ENCODE assay signal across 8 cellular contexts in genomic region chr15:75452968-75453702, GRCh38. TPM values are rescaled to one million over a fixed set of nuclear protein-coding genes. Genes with fewer than 3 reads are reported as not detected.
A peak's percentile ranks its signal among the peaks of the same experiment; 100 is the strongest.
DNase-seq lines count a peak whose midpoint lies in the region; ATAC-seq lines count a peak whose summit lies in the region.

No MANE protein-coding gene starts in this region.

- H2AFZ ChIP-seq in neuron (ENCODE audit: low read depth, low read length): no peak overlapping the region

- ATAC-seq in HG02678 (IDR thresholded peaks at IDR 0.05; ENCODE audit: unreplicated experiment): no peak

- H3K4me3 ChIP-seq in esophagus (ENCODE audit: low read depth in 1 of 2, low read length in 2 of 2): peak overlapping the region; percentile 54 to 63
- H3K4me3 ChIP-seq in neuron (ENCODE audit: low read length): peak overlapping the region; percentile 82
- peak overlapping the region; percentile 74 to 94 (median 87) for H3K4me3 ChIP-seq in subcutaneous abdominal adipose tissue (ENCODE audit: low read depth in 1 of 5, low read length in 5 of 5)

- no peaks in the 10 kb centered on the region for H3K9me3 ChIP-seq in esophagus (ENCODE audit: control insufficient read depth in 2 of 2, insufficient read depth in 1 of 2, low read depth in 1 of 2, low read length in 1 of 2)
- H3K9me3 ChIP-seq in neuron (ENCODE audit: low read length): no peaks in the 10 kb centered on the region
- H3K9me3 ChIP-seq in subcutaneous abdominal adipose tissue (ENCODE audit: control insufficient read depth in 5 of 5, low read length in 5 of 5): no peaks in the 10 kb centered on the region

- DNase-seq in SIG-M5 treated with dmso at 0.1 percent for 504 hours (lab: John Stamatoyannopoulos, UW; ENCODE audit: unreplicated experiment): peak; percentile 57
- no peak for DNase-seq in SIG-M5 (lab: John Stamatoyannopoulos, UW)
- DNase-seq in NOMO-1 (lab: John Stamatoyannopoulos, UW; ENCODE audit: unreplicated experiment in 2 of 2): peak; percentile 50 to 58
- DNase-seq in activated T-cell treated with anti-CD3 and anti-CD28 coated beads for 48 hours (ENCODE audit: low read depth): peak; percentile 68

- WGBS in esophagus, 2 donors: 0 to 1% methylated on average over 35 of the region's 35 CpGs

- no peaks in the 10 kb centered on the region for H3K36me3 ChIP-seq in esophagus (ENCODE audit: control insufficient read depth in 2 of 2, insufficient read depth in 2 of 2, low read length in 1 of 2)
- no peaks in the 10 kb centered on the region for H3K36me3 ChIP-seq in neuron (ENCODE audit: insufficient read depth, low read length)
- no peaks in the 10 kb centered on the region for H3K36me3 ChIP-seq in subcutaneous abdominal adipose tissue (ENCODE audit: control insufficient read depth in 5 of 5, insufficient read depth in 5 of 5, low read length in 5 of 5)

- H3K27ac ChIP-seq in esophagus (ENCODE audit: low read depth in 2 of 2, low read length in 1 of 2) (peak overlapping the region; percentile 98 to 100), subcutaneous abdominal adipose tissue (ENCODE audit: low read depth, low read length) (peak overlapping the region; percentile 96)

- peak overlapping the region; percentile 74 to 85 (median 81) for H3K9ac ChIP-seq in subcutaneous abdominal adipose tissue (ENCODE audit: low read length in 5 of 5)

- H3K27me3 ChIP-seq in esophagus (ENCODE audit: control insufficient read depth in 1 of 2, insufficient read depth in 2 of 2, low read length in 2 of 2): no peaks in the 10 kb centered on the region
- H3K27me3 ChIP-seq in neuron (ENCODE audit: insufficient read depth, low read length): no peaks in the 10 kb centered on the region
- no peaks in the 10 kb centered on the region for H3K27me3 ChIP-seq in subcutaneous abdominal adipose tissue (ENCODE audit: control insufficient read depth in 5 of 5, insufficient read depth in 4 of 5, low read length in 5 of 5)

- peaks cover 0 to 6% of the 10 kb centered on the region in 2 donors for H3K4me1 ChIP-seq in esophagus (ENCODE audit: control insufficient read depth in 2 of 2, insufficient read depth in 2 of 2, low read length in 1 of 2)
- peaks cover 27% of the 10 kb centered on the region for H3K4me1 ChIP-seq in neuron (ENCODE audit: insufficient read depth, low read length)
- H3K4me1 ChIP-seq in subcutaneous abdominal adipose tissue (ENCODE audit: control insufficient read depth in 5 of 5, insufficient read depth in 5 of 5, low read length in 5 of 5): peaks cover 11 to 46% (median 45%) of the 10 kb centered on the region in 5 donors

RNA-seq across cellular contexts. Expression of gene SIN3A, which starts 1.6 kb away (rescaled TPM):
- 10 to 100 TPM in 1 of 2 donors, 1 to 10 TPM in 1; 7.2 to 10.4 TPM for polyA plus RNA-seq in esophagus
